Comparison of ENCODE assay signal across 22 cellular contexts in the genomic region with DNA sequence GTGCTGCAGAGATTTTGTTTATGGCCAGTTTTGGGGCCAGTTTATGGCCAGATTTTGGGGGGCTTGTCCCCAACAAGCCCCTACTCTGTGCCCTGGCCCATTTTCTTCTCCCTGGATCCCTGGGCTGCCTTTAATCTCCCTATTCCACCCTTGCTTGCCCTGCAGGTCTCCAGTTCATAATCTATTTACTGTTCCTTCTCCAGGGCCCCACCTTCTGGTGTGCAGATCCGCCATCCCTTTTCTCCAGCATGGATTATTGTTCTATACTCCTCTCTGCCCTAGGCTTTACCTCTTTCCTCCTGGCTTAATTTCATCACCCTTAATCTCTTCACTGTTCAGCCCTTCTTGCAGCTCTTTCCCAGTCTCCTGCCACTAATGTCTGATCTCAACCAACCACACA. TPM values are rescaled to one million over a fixed set of nuclear protein-coding genes. Genes with fewer than 3 reads are reported as not detected.
DNase-seq lines count a peak whose midpoint lies in the region; ATAC-seq, FAIRE-seq and TF ChIP-seq lines count a peak whose summit lies in the region.
"Had no signal": no experiment of that assay in that cellular context is flagged by ENCODE, and none has a peak within 500 bp of the region (broad histone marks: within the 10 kb centered on the region; RNA-seq: fewer than 3 reads in every experiment).

No MANE protein-coding gene starts in this region.

- no peaks in the 10 kb centered on the region for H3K9me3 ChIP-seq in HepG2 (ENCODE audit: low read length)
- no peaks in the 10 kb centered on the region for H3K9me3 ChIP-seq in right lobe of liver
- no peaks in the 10 kb centered on the region for H3K9me3 ChIP-seq in WERI-Rb-1 (ENCODE audit: severe bottlenecking)
- H3K9me3 ChIP-seq in ascending aorta: no peaks in the 10 kb centered on the region
- H3K9me3 ChIP-seq: A549; BLaER1 treated with 17β-estradiol and CSF1 and Interleukin-3, amounts not matched to agents 10 nM and 100 nM had no signal

- no peak overlapping the region for H3K4me3 Mint-ChIP-seq in type B pancreatic cell
- H3K4me3 Mint-ChIP-seq: B cell; CD4-positive, alpha-beta T cell; CD8-positive, alpha-beta T cell had no signal

- no peaks in the 10 kb centered on the region for H4K20me1 ChIP-seq in HepG2 (ENCODE audit: insufficient read depth, low read length)
- H4K20me1 ChIP-seq: BLaER1 treated with 17β-estradiol and CSF1 and Interleukin-3, amounts not matched to agents 10 nM and 100 nM had no signal

- POLR2A ChIA-PET in HepG2 (lab: Yijun Ruan, JAX): no interaction called here

- peak; percentile 27; the same call in 1 of the 2 replicates for TF ChIP-seq CTCF in HepG2 (CRISPR knock-in tag; IDR thresholded peaks at IDR 0.05)
- no peak for TF ChIP-seq CTCF in right lobe of liver (IDR thresholded peaks at IDR 0.05)
- TF ChIP-seq CTCF in WERI-Rb-1 (IDR thresholded peaks at IDR 0.05; ENCODE audit: low read depth, low read length): peak; percentile 29; the same call in 1 of the 2 replicates
- no peak for TF ChIP-seq CTCF in type B pancreatic cell (conservative IDR thresholded peaks at IDR 0.05)
- TF ChIP-seq CTCF in ascending aorta (IDR thresholded peaks at IDR 0.05): no peak

- TF ChIP-seq EP300 in HepG2 (IDR thresholded peaks at IDR 0.05; ENCODE audit: low read depth in 2 of 2, low read length in 2 of 2) (no peak), HepG2 (CRISPR knock-in tag; IDR thresholded peaks at IDR 0.05; ENCODE audit: borderline replicate concordance) (no peak)

- no peak for DNase-seq in HepG2 (ENCODE audit: low spot score)
- DNase-seq in right lobe of liver: no peak
- peak; percentile 98 for DNase-seq in NCI-H82 (lab: John Stamatoyannopoulos, UW)
- peak; percentile 79 for DNase-seq in WERI-Rb-1
- no peak for DNase-seq in type B pancreatic cell (ENCODE audit: extremely low spot score, unreplicated experiment)
- DNase-seq in ascending aorta (ENCODE audit: low spot score in 2 of 2): no peak
- no peak for DNase-seq in left cardiac atrium
- DNase-seq: AML-193; CD4-positive, alpha-beta T cell; CD8-positive, alpha-beta T cell; DMS79 treated with DMSO at 0.1 percent for 48 hours; GF-D8 had no signal

- peaks cover 6% of the 10 kb centered on the region for H3K4me1 Mint-ChIP-seq in type B pancreatic cell (ENCODE audit: unreplicated experiment)
- H3K4me1 Mint-ChIP-seq: B cell had no signal

- no TSS peak for BruUV-seq in HepG2 (replicated peaks; lab: Mats Ljungman, UMichigan)

- H2AFZ ChIP-seq in HepG2 (ENCODE audit: low read length): no peak overlapping the region

- no peaks in the 10 kb centered on the region for H3K9me3 Mint-ChIP-seq in type B pancreatic cell
- H3K9me3 Mint-ChIP-seq: CD4-positive, alpha-beta T cell; CD8-positive, alpha-beta T cell had no signal

- no peak overlapping the region for H3K4me2 ChIP-seq in HepG2 (ENCODE audit: low read depth, low read length)
- H3K4me2 ChIP-seq: A549; BLaER1 treated with 17β-estradiol and CSF1 and Interleukin-3, amounts not matched to agents 10 nM and 100 nM had no signal

- intact Hi-C loops in HepG2 (cut with micrococcal nuclease; ENCODE audit: unreplicated experiment) (no loop called here), right lobe of liver (cut with DNase I) (no loop called here), ascending aorta (cut with DNase I) (no loop called here), left cardiac atrium (cut with DNase I) (no loop called here)

- CTCF ChIA-PET in HepG2 (lab: Yijun Ruan, JAX; ENCODE audit: low intra/inter-chr PET ratio, low total read pairs): no interaction called here

- no peaks in the 10 kb centered on the region for H3K27me3 Mint-ChIP-seq in type B pancreatic cell
- H3K27me3 Mint-ChIP-seq: B cell; CD4-positive, alpha-beta T cell had no signal

- no peaks in the 10 kb centered on the region for H3K36me3 Mint-ChIP-seq in type B pancreatic cell
- H3K36me3 Mint-ChIP-seq: CD8-positive, alpha-beta T cell had no signal

- H3K79me2 ChIP-seq in HepG2 (ENCODE audit: insufficient read depth, low read length): no peaks in the 10 kb centered on the region

- no peak for TF ChIP-seq RAD21 in HepG2 (CRISPR knock-in tag; IDR thresholded peaks at IDR 0.05)

- H3K9ac ChIP-seq in HepG2 (ENCODE audit: insufficient read depth, low read depth, low read length): no peak overlapping the region
- H3K9ac ChIP-seq: BLaER1 treated with 17β-estradiol and CSF1 and Interleukin-3, amounts not matched to agents 10 nM and 100 nM had no signal

- no peak for ATAC-seq in HepG2
- ATAC-seq in right lobe of liver: no peak
- no peak for ATAC-seq in left cardiac atrium
- ATAC-seq in HG02571 (IDR thresholded peaks at IDR 0.05; ENCODE audit: unreplicated experiment): no peak
- ATAC-seq: A549; CD8-positive, alpha-beta T cell had no signal

- no peak for FAIRE-seq in HepG2 (lab: Jason Lieb, UNC)
- FAIRE-seq: A549, D721Med, G401.6, GM12891, GM19239 had no signal

- H3K27ac ChIP-seq in HepG2 (ENCODE audit: extremely low read length, insufficient read depth, low read length): no peak overlapping the region
- no peak overlapping the region for H3K27ac ChIP-seq in right lobe of liver
- peak overlapping the region; percentile 76 for H3K27ac ChIP-seq in WERI-Rb-1
- no peak overlapping the region for H3K27ac ChIP-seq in ascending aorta
- H3K27ac ChIP-seq: 22Rv1; A549; BLaER1 treated with 17β-estradiol and CSF1 and Interleukin-3, amounts not matched to agents 10 nM and 100 nM; C4-2B had no signal

- peak overlapping the region; percentile 66 for H3K27ac Mint-ChIP-seq in type B pancreatic cell
- H3K27ac Mint-ChIP-seq: B cell; CD4-positive, alpha-beta T cell; CD8-positive, alpha-beta T cell had no signal

- H3K27me3 ChIP-seq in HepG2 (ENCODE audit: control insufficient read depth in 1 of 2, insufficient read depth in 2 of 2, low read length in 2 of 2): no peaks in the 10 kb centered on the region
- H3K27me3 ChIP-seq in right lobe of liver: no peaks in the 10 kb centered on the region
- no peaks in the 10 kb centered on the region for H3K27me3 ChIP-seq in WERI-Rb-1 (ENCODE audit: insufficient read depth, low read depth, severe bottlenecking)
- no peaks in the 10 kb centered on the region for H3K27me3 ChIP-seq in ascending aorta
- H3K27me3 ChIP-seq: BLaER1 treated with 17β-estradiol and CSF1 and Interleukin-3, amounts not matched to agents 10 nM and 100 nM had no signal

- no peak overlapping the region for H3K4me3 ChIP-seq in HepG2 (replicated peaks in 1 of 3; ENCODE audit: insufficient read depth in 1 of 3, low read depth in 2 of 3, low read length in 3 of 3)
- no peak overlapping the region for H3K4me3 ChIP-seq in right lobe of liver
- H3K4me3 ChIP-seq in WERI-Rb-1 (ENCODE audit: low read depth, low read length): no peak overlapping the region
- no peak overlapping the region for H3K4me3 ChIP-seq in ascending aorta
- H3K4me3 ChIP-seq: A549; BLaER1 treated with 17β-estradiol and CSF1 and Interleukin-3, amounts not matched to agents 10 nM and 100 nM had no signal

- 71% methylated on average over 1 of the region's 1 CpG for WGBS in HepG2 (ENCODE audit: low lambda C conversion rate)
- 85% methylated on average over 1 of the region's 1 CpG for WGBS in right lobe of liver (ENCODE audit: insufficient coverage, low coverage, low lambda C conversion rate, missing lambda C conversion rate)

- H3K4me1 ChIP-seq in HepG2 (ENCODE audit: insufficient read depth, low read length) (0 out of 2 replicates have a peak, but pooled peaks cover 2% of the 10 kb centered on the region), right lobe of liver (no peaks in the 10 kb centered on the region), ascending aorta (peaks cover 0 to 6% of the 10 kb centered on the region in 2 donors)
- H3K4me1 ChIP-seq: A549 had no signal

- in situ Hi-C loops in HepG2 (cut with HindIII; ENCODE audit: extremely low pct_ligation_motif_present, low pct_unique_long_range_greater_than_20kb): no loop called here

- TF ChIP-seq POLR2A in HepG2 (IDR thresholded peaks at IDR 0.05; ENCODE audit: insufficient read depth in 1 of 2, low read depth in 2 of 2, low read length in 2 of 2) (no peak), right lobe of liver (IDR thresholded peaks at IDR 0.05) (no peak)

- no peaks in the 10 kb centered on the region for H3K36me3 ChIP-seq in HepG2 (replicated peaks in 1 of 2; ENCODE audit: control insufficient read depth in 1 of 2, insufficient read depth in 2 of 2, low read length in 2 of 2)
- H3K36me3 ChIP-seq in right lobe of liver: no peaks in the 10 kb centered on the region
- H3K36me3 ChIP-seq in WERI-Rb-1: no peaks in the 10 kb centered on the region
- H3K36me3 ChIP-seq in ascending aorta: no peaks in the 10 kb centered on the region
- H3K36me3 ChIP-seq: BLaER1 treated with 17β-estradiol and CSF1 and Interleukin-3, amounts not matched to agents 10 nM and 100 nM had no signal

TF ChIP-seq in HepG2, 621 proteins besides CTCF, POLR2A, EP300 and RAD21:
- TF ChIP-seq ZBTB7B (CRISPR knock-in tag; IDR thresholded peaks at IDR 0.05): no peak
- TF ChIP-seq STAG1 (CRISPR knock-in tag; IDR thresholded peaks at IDR 0.05): peak; percentile 27
TF ChIP-seq in HepG2: peak in this region for 1.

RNA-seq across cellular contexts. Expression of a gene that starts 26.0 kb away (rescaled TPM):
- total RNA-seq in HepG2 (2016; rRNA removed; fragmentation: Illumina TruSeq; extraction: Trizol) (70.1 and 94.9 TPM in 2 replicates), right lobe of liver (10 to 100 TPM; 13.1 to 23.1 (median 20.3) TPM), type B pancreatic cell (ENCODE audit: low replicate concordance) (89.8 and 172 TPM in 2 replicates), ascending aorta (117 TPM), left cardiac atrium (100 to 1,000 TPM; 140 to 244 TPM)
- total RNA-seq in HepG2 (2016; cell fraction: cytosol; rRNA removed; fragmentation: Illumina TruSeq; extraction: Trizol; ENCODE audit: low read depth): 9.2 and 11.1 TPM in 2 replicates
- 73.4 and 86.7 TPM in 2 replicates for total RNA-seq in HepG2 (2016; cell fraction: insoluble cytoplasmic fraction; rRNA removed; fragmentation: Illumina TruSeq; extraction: Trizol)
- 63.9 and 68.4 TPM in 2 replicates for total RNA-seq in HepG2 (2016; cell fraction: membrane; rRNA removed; fragmentation: Illumina TruSeq; extraction: Trizol)
- total RNA-seq in HepG2 (2016; cell fraction: nucleus; rRNA removed; fragmentation: Illumina TruSeq; extraction: Trizol): 56.8 and 60.7 TPM in 2 replicates
- 25.8 and 37.3 TPM in 2 replicates for polyA plus RNA-seq in HepG2 (2011; rRNA removed)
- polyA plus RNA-seq in HepG2 (2011; cell fraction: cytosol; rRNA removed): 17.4 and 24.1 TPM in 2 replicates
- polyA plus RNA-seq in HepG2 (2011; cell fraction: nucleus; rRNA removed): 7.0 and 9.4 TPM in 2 replicates
- 38.9 and 48.2 TPM in 2 replicates for polyA plus RNA-seq in HepG2 (2012)
- 8.6 and 16.4 TPM in 2 replicates for polyA plus RNA-seq in HepG2 (2016; cell fraction: cytosol; fragmentation: Illumina TruSeq; extraction: Trizol; ENCODE audit: low read depth)
- polyA plus RNA-seq in HepG2 (2016; cell fraction: insoluble cytoplasmic fraction; fragmentation: Illumina TruSeq; extraction: Trizol; ENCODE audit: low read depth): 138 and 142 TPM in 2 replicates
- polyA plus RNA-seq in HepG2 (2016; cell fraction: membrane; fragmentation: Illumina TruSeq; extraction: Trizol; ENCODE audit: low read depth): 51.0 and 63.1 TPM in 2 replicates
- 102 and 103 TPM in 2 replicates for polyA plus RNA-seq in HepG2 (2016; cell fraction: nucleus; fragmentation: Illumina TruSeq; extraction: Trizol; ENCODE audit: insufficient read depth, low read depth)
- 7.4 and 17.4 TPM in 2 replicates for polyA minus RNA-seq in HepG2 (2011; rRNA and poly(A)+ RNA removed; ENCODE audit: low replicate concordance)
- polyA minus RNA-seq in HepG2 (2011; cell fraction: cytosol; rRNA and poly(A)+ RNA removed): 36.7 and 37.5 TPM in 2 replicates
- polyA minus RNA-seq in HepG2 (2011; cell fraction: nucleus; rRNA and poly(A)+ RNA removed): 27.8 and 32.6 TPM in 2 replicates

Comparison
In these comparisons a context has a peak if more than half of its experiments do, and no peak if none do; other contexts are left out.
1. CTCF ChIP-seq: peak in HepG2 (single experiment) and WERI-Rb-1 (single experiment); none in right lobe of liver (0 of 4), type B pancreatic cell (single experiment) and ascending aorta (0 of 3).
2. DNase-seq: peak in NCI-H82 (single experiment) and WERI-Rb-1 (single experiment); none in HepG2 (single experiment), right lobe of liver (0 of 3), type B pancreatic cell (single experiment), ascending aorta (0 of 2) and left cardiac atrium (single experiment).